In genomic region chr12:16611146-16611545, GRCh38 we compare ENCODE assay signal across 11 cellular contexts. TPM values are rescaled to one million over a fixed set of nuclear protein-coding genes. Genes with fewer than 3 reads are reported as not detected.
DNase-seq lines count a peak whose midpoint lies in the region; ATAC-seq, FAIRE-seq and TF ChIP-seq lines count a peak whose summit lies in the region.
"Had no signal": no experiment of that assay in that cellular context is flagged by ENCODE, and none has a peak within 500 bp of the region (broad histone marks: within the 10 kb centered on the region; RNA-seq: fewer than 3 reads in every experiment).

No MANE protein-coding gene starts in this region.

- no peak overlapping the region for H3K4me3 Mint-ChIP-seq in CD4-positive, alpha-beta T cell

- H3K27me3 Mint-ChIP-seq in CD4-positive, alpha-beta T cell = peaks cover 49% of the 10 kb centered on the region

- peak overlapping the region; percentile 97 to 99 (median 97) for H3K27ac ChIP-seq in thyroid gland
- no peak overlapping the region for H3K27ac ChIP-seq in CD4-positive, alpha-beta T cell (ENCODE audit: low read depth, low read length)
- H3K27ac ChIP-seq: 22Rv1 had no signal

- DNase-seq in NCI-H1092 treated with DMSO at 0.1 percent for 48 hours (lab: John Stamatoyannopoulos, UW) = peak; percentile 67
- DNase-seq in NCI-H1092 (lab: John Stamatoyannopoulos, UW) = no peak
- DNase-seq in bronchial epithelial cell (ENCODE audit: low read depth) = peak; percentile 55
- no peak for DNase-seq in thyroid gland
- no peak for DNase-seq in CD4-positive, alpha-beta T cell
- no peak for DNase-seq in stimulated activated CD4-positive, alpha-beta T cell treated with anti-CD3 and anti-CD28 coated beads, Interleukin-2, amount 100 ng/mL, for 24 hours
- DNase-seq: substantia nigra had no signal

- no peaks in the 10 kb centered on the region for H3K4me1 Mint-ChIP-seq in CD4-positive, alpha-beta T cell (ENCODE audit: low read depth)

- peaks cover 45 to 54% of the 10 kb centered on the region in 2 donors for H3K4me1 ChIP-seq in thyroid gland

- no peak for FAIRE-seq in bronchial epithelial cell (lab: Jason Lieb, UNC)

- H3K36me3 ChIP-seq in bronchial epithelial cell (ENCODE audit: control insufficient read depth, insufficient read depth, low read length) (no peaks in the 10 kb centered on the region), thyroid gland (no peaks in the 10 kb centered on the region)

- TF ChIP-seq CTCF in bronchial epithelial cell (IDR thresholded peaks at IDR 0.05; ENCODE audit: insufficient read depth, low read length, severe bottlenecking) = no peak
- no peak for TF ChIP-seq CTCF in thyroid gland (IDR thresholded peaks at IDR 0.05)
- no peak for TF ChIP-seq CTCF in CD4-positive, alpha-beta T cell (IDR thresholded peaks at IDR 0.05)

- intact Hi-C loops in thyroid gland (cut with DNase I) = no loop called here
- intact Hi-C loops in CD4-positive, alpha-beta T cell (cut with DNase I, micrococcal nuclease) = no loop called here

- no peaks in the 10 kb centered on the region for H3K36me3 Mint-ChIP-seq in CD4-positive, alpha-beta T cell (ENCODE audit: low read depth)

- no peaks in the 10 kb centered on the region for H3K27me3 ChIP-seq in bronchial epithelial cell (ENCODE audit: control insufficient read depth, insufficient read depth, low read length)
- no peaks in the 10 kb centered on the region for H3K27me3 ChIP-seq in thyroid gland
- peaks cover 29% of the 10 kb centered on the region for H3K27me3 ChIP-seq in CD4-positive, alpha-beta T cell (ENCODE audit: control insufficient read depth, insufficient read depth, low read length)

- no peak overlapping the region for H3K27ac Mint-ChIP-seq in CD4-positive, alpha-beta T cell

- POLR2A ChIA-PET in CD4-positive, alpha-beta T cell (lab: Charles Lee) = no interaction called here

- no peaks in the 10 kb centered on the region for H3K9me3 ChIP-seq in thyroid gland
- H3K9me3 ChIP-seq in CD4-positive, alpha-beta T cell (ENCODE audit: control insufficient read depth, low read length) = no peaks in the 10 kb centered on the region

- TF ChIP-seq POLR2A in thyroid gland (IDR thresholded peaks at IDR 0.05) = no peak

- H3K9me3 Mint-ChIP-seq in CD4-positive, alpha-beta T cell = no peaks in the 10 kb centered on the region

- H3K4me3 ChIP-seq in bronchial epithelial cell (ENCODE audit: low read depth, low read length) (peak overlapping the region; percentile 18), thyroid gland (replicated peaks in 1 of 3) (peak overlapping the region in 2 of 3 donors; percentile 9 to 11)

- CTCF ChIA-PET in CD4-positive, alpha-beta T cell (lab: Charles Lee) = interaction anchor here (1.0 kb wide), 1 partner anchor 11 kb away, joined by 3 read pairs; no protein-coding TSS in a partner anchor

- WGBS in thyroid gland, 2 donors = 33 to 58% methylated on average over 2 of the region's 2 CpGs

- ATAC-seq in HG03196 (IDR thresholded peaks at IDR 0.05; ENCODE audit: unreplicated experiment) (peak; percentile 41), GM21526 (IDR thresholded peaks at IDR 0.05; ENCODE audit: low FRiP score, unreplicated experiment) (no peak)
- no peak for ATAC-seq in CD4-positive, alpha-beta T cell (ENCODE audit: poor library complexity)

RNA-seq across cellular contexts. Expression of gene LMO3, which starts 5.2 kb away (rescaled TPM):
- total RNA-seq in bronchial epithelial cell (0.26 and 3.3 TPM in 2 replicates), thyroid gland (100 to 1,000 TPM; 132 to 282 (median 197) TPM)
- not detected for total RNA-seq in CD4-positive, alpha-beta T cell
- total RNA-seq: mononuclear cell had no signal

Comparison
In these comparisons a context has a peak if more than half of its experiments do, and no peak if none do; other contexts are left out.
1. DNase-seq: peak in NCI-H1092 treated with DMSO at 0.1 percent for 48 hours (single experiment) and bronchial epithelial cell (single experiment); none in NCI-H1092 (single experiment), thyroid gland (0 of 2), CD4-positive, alpha-beta T cell (0 of 10) and stimulated activated CD4-positive, alpha-beta T cell treated with anti-CD3 and anti-CD28 coated beads, Interleukin-2, amount 100 ng/mL, for 24 hours (0 of 2).
2. RNA of gene LMO3, which starts 5.2 kb away (total RNA-seq): 132 to 282 TPM in thyroid gland; 0.26 to 3.3 TPM in bronchial epithelial cell and not detected in CD4-positive, alpha-beta T cell; every median in the first group is over 10 times any median in the second.